Comparison of ENCODE assay signal across 26 cellular contexts in the genomic region with DNA sequence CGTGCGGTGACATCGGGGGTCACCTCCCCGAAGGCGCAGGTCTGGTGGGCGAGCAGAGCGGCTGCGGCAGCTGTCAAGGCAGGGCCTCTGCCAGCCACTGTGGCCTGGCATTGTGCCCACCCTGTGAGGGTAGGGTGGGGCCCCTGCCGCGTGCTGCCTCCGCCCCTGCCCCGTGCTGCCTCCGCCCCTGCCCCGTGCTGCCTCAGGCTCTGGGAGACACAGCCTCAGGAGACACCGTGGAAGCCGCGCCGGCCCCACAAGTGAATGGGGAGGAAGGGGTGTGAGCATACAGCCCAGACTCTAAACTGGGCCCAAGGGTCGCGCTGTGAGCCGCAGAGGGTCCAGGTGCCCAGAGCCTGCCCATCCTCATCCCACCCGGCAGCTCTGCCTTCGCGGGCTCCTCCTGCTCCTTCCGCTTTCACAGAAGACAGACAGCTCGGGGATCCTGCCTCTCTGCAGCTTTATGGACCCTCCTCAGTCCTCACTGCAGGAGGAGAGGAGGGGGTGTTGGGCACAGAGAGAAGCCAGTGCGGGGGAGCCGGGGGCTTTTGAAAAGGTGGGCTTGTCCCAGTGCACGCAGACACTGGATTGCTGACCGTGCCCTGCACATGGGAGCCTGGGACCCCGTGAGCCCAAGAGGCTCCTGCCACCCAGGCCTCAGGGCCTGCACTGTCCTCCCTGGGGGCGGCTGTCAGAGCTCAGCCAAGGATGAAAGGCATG. TPM values are rescaled to one million over a fixed set of nuclear protein-coding genes. Genes with fewer than 3 reads are reported as not detected.
DNase-seq lines count a peak whose midpoint lies in the region; ATAC-seq and TF ChIP-seq lines count a peak whose summit lies in the region.
"Had no signal": no experiment of that assay in that cellular context is flagged by ENCODE, and none has a peak within 500 bp of the region (broad histone marks: within the 10 kb centered on the region; RNA-seq: fewer than 3 reads in every experiment).

No MANE protein-coding gene starts in this region.

- H3K4me3 Mint-ChIP-seq in glutamatergic neuron (ENCODE audit: unreplicated experiment): no peak overlapping the region
- no peak overlapping the region for H3K4me3 Mint-ChIP-seq in stimulated activated naive CD8-positive, alpha-beta T cell treated with anti-CD3 and anti-CD28 coated beads, Interleukin-15, amount 100 ng/mL, for 72 hours
- H3K4me3 Mint-ChIP-seq: activated T-cell treated with anti-CD3 and anti-CD28 coated beads, Interleukin-2, amount 50 U/mL, for 4 hours; endodermal cell; neural progenitor cell; stimulated activated naive B cell treated with anti-CD40 and anti-IgM and Interleukin-4, amounts not matched to agents 10 μg/mL and 1 μg/mL and 100 μg/mL, for 72 hours; T-cell had no signal

- peaks cover 12 to 53% of the 10 kb centered on the region in 2 donors for H3K36me3 ChIP-seq in psoas muscle (ENCODE audit: insufficient read depth in 1 of 2, low read depth in 1 of 2)
- no peaks in the 10 kb centered on the region for H3K36me3 ChIP-seq in MM.1S (replicated peaks; ENCODE audit: insufficient read depth, low read length)
- H3K36me3 ChIP-seq: neural progenitor cell had no signal

- intact Hi-C loops in psoas muscle (cut with DNase I): loop anchor here in 1 of 2 donors (10.0 kb wide), 1 partner anchor 262 kb away; a partner anchor contains a TSS

- H3K4me1 Mint-ChIP-seq in glutamatergic neuron (ENCODE audit: low read depth, unreplicated experiment): peaks cover 4% of the 10 kb centered on the region
- H3K4me1 Mint-ChIP-seq in stimulated activated naive CD8-positive, alpha-beta T cell treated with anti-CD3 and anti-CD28 coated beads, Interleukin-15, amount 100 ng/mL, for 72 hours: peaks cover under 1% of the 10 kb centered on the region
- H3K4me1 Mint-ChIP-seq: endodermal cell; neural progenitor cell; stimulated activated naive B cell treated with anti-CD40 and anti-IgM and Interleukin-4, amounts not matched to agents 10 μg/mL and 1 μg/mL and 100 μg/mL, for 72 hours; T-cell had no signal

- no peaks in the 10 kb centered on the region for H3K4me1 ChIP-seq in psoas muscle
- H3K4me1 ChIP-seq in MM.1S (ENCODE audit: low read length): no peaks in the 10 kb centered on the region
- H3K4me1 ChIP-seq: breast epithelium, neural progenitor cell, testis had no signal

- H2AFZ ChIP-seq in MM.1S (ENCODE audit: low read length): no peak overlapping the region
- H2AFZ ChIP-seq: neural progenitor cell had no signal

- no peaks in the 10 kb centered on the region for H4K20me1 ChIP-seq in MM.1S (ENCODE audit: insufficient read depth, low read length)

- DNase-seq in NCI-H1694 (lab: John Stamatoyannopoulos, UW) (peak; percentile 30), glutamatergic neuron (peak; percentile 12), psoas muscle (peak in 1 of 2 donors; percentile 49), mesenteric fat pad (ENCODE audit: low spot score) (no peak), MM.1S (no peak)
- DNase-seq in stimulated activated naive CD8-positive, alpha-beta T cell treated with anti-CD3 and anti-CD28 coated beads, Interleukin-15, amount 100 ng/mL, for 72 hours: no peak
- DNase-seq: activated CD4-positive, alpha-beta T cell treated with anti-CD3 and anti-CD28 coated beads for 1 hour; activated naive CD4-positive, alpha-beta T cell treated with Interleukin-2 at 50 U/mL for 16 hours; activated T-cell treated with anti-CD3 and anti-CD28 coated beads, Interleukin-2, amount 50 U/mL, for 4 hours; cortex of kidney; EL; endodermal cell; midbrain; NCI-H1092; NCI-H2029; NCI-H226; PC-3; stimulated activated CD4-positive, alpha-beta T cell treated with anti-CD3 and anti-CD28 coated beads, Interleukin-1b, Interleukin-23, amount 100 ng/mL, for 48 hours; stimulated activated naive B cell treated with anti-CD40 and anti-IgM and Interleukin-4, amounts not matched to agents 10 μg/mL and 1 μg/mL and 100 μg/mL, for 72 hours; T-cell; testis had no signal

- no peak overlapping the region for H3K4me3 ChIP-seq in psoas muscle
- H3K4me3 ChIP-seq in MM.1S (ENCODE audit: low read length): no peak overlapping the region
- H3K4me3 ChIP-seq: breast epithelium, neural progenitor cell had no signal

- no peak overlapping the region for H3K27ac Mint-ChIP-seq in glutamatergic neuron (ENCODE audit: unreplicated experiment)
- no peak overlapping the region for H3K27ac Mint-ChIP-seq in stimulated activated naive CD8-positive, alpha-beta T cell treated with anti-CD3 and anti-CD28 coated beads, Interleukin-15, amount 100 ng/mL, for 72 hours
- H3K27ac Mint-ChIP-seq: endodermal cell; neural progenitor cell; stimulated activated naive B cell treated with anti-CD40 and anti-IgM and Interleukin-4, amounts not matched to agents 10 μg/mL and 1 μg/mL and 100 μg/mL, for 72 hours; T-cell had no signal

- H3K4me2 ChIP-seq in MM.1S (ENCODE audit: low read depth, low read length): no peak overlapping the region
- H3K4me2 ChIP-seq: neural progenitor cell had no signal

- peak in 3 of 4 donors; percentile 40 to 52 (median 45) for ATAC-seq in psoas muscle
- ATAC-seq in stimulated activated naive CD8-positive, alpha-beta T cell treated with anti-CD3 and anti-CD28 coated beads, Interleukin-15, amount 100 ng/mL, for 72 hours: no peak
- ATAC-seq: activated T-cell treated with anti-CD3 and anti-CD28 coated beads, Interleukin-2, amount 50 U/mL, for 4 hours; PC-3; stimulated activated naive B cell treated with anti-CD40 and anti-IgM and Interleukin-4, amounts not matched to agents 10 μg/mL and 1 μg/mL and 100 μg/mL, for 72 hours; T-cell had no signal

- no peaks in the 10 kb centered on the region for H3K9me2 ChIP-seq in MM.1S (replicated peaks; ENCODE audit: insufficient read depth, low read length)

- WGBS in psoas muscle, 3 donors: 79 to 84% (median 82%) methylated on average over 26 to 32 of the region's 32 CpGs

- peaks cover 7% of the 10 kb centered on the region for H3K27me3 Mint-ChIP-seq in glutamatergic neuron (ENCODE audit: unreplicated experiment)
- H3K27me3 Mint-ChIP-seq in stimulated activated naive CD8-positive, alpha-beta T cell treated with anti-CD3 and anti-CD28 coated beads, Interleukin-15, amount 100 ng/mL, for 72 hours: no peaks in the 10 kb centered on the region
- H3K27me3 Mint-ChIP-seq: stimulated activated naive B cell treated with anti-CD40 and anti-IgM and Interleukin-4, amounts not matched to agents 10 μg/mL and 1 μg/mL and 100 μg/mL, for 72 hours; T-cell had no signal

- H3F3A ChIP-seq in MM.1S (ENCODE audit: insufficient read depth, low read length): no peaks in the 10 kb centered on the region

- H3K9me3 ChIP-seq in psoas muscle (no peaks in the 10 kb centered on the region), MM.1S (replicated peaks; ENCODE audit: insufficient read depth, low read length) (no peaks in the 10 kb centered on the region)
- H3K9me3 ChIP-seq: breast epithelium, testis had no signal

- H3K9me3 Mint-ChIP-seq in glutamatergic neuron (ENCODE audit: unreplicated experiment): peaks cover 9% of the 10 kb centered on the region
- H3K9me3 Mint-ChIP-seq in stimulated activated naive CD8-positive, alpha-beta T cell treated with anti-CD3 and anti-CD28 coated beads, Interleukin-15, amount 100 ng/mL, for 72 hours: no peaks in the 10 kb centered on the region
- H3K9me3 Mint-ChIP-seq: activated T-cell treated with anti-CD3 and anti-CD28 coated beads, Interleukin-2, amount 50 U/mL, for 4 hours; endodermal cell; T-cell had no signal

- TF ChIP-seq CTCF in glutamatergic neuron (IDR thresholded peaks at IDR 0.05; ENCODE audit: partially characterized antibody, unreplicated experiment): no peak
- no peak for TF ChIP-seq CTCF in psoas muscle (IDR thresholded peaks at IDR 0.05)
- no peak for TF ChIP-seq CTCF in MM.1S (IDR thresholded peaks at IDR 0.05; ENCODE audit: low read length)

- no peak overlapping the region for H3K27ac ChIP-seq in psoas muscle
- no peak overlapping the region for H3K27ac ChIP-seq in MM.1S (ENCODE audit: low read length)
- H3K27ac ChIP-seq: breast epithelium, C4-2B, neural progenitor cell, testis had no signal

- H3K27me3 ChIP-seq in psoas muscle (ENCODE audit: insufficient read depth in 3 of 3, low read length in 2 of 3) (no peaks in the 10 kb centered on the region), MM.1S (replicated peaks; ENCODE audit: insufficient read depth, low read length) (no peaks in the 10 kb centered on the region)
- H3K27me3 ChIP-seq: breast epithelium, neural progenitor cell, testis had no signal

- no peak overlapping the region for H3K9ac ChIP-seq in MM.1S (ENCODE audit: low read length)
- H3K9ac ChIP-seq: neural progenitor cell had no signal

- H3K79me2 ChIP-seq in MM.1S (ENCODE audit: low read length): no peaks in the 10 kb centered on the region

- H3K36me3 Mint-ChIP-seq in glutamatergic neuron (ENCODE audit: unreplicated experiment): peaks cover 4% of the 10 kb centered on the region

RNA-seq across cellular contexts. Expression of a gene that starts 27.4 kb away (rescaled TPM):
- total RNA-seq in glutamatergic neuron (ENCODE audit: unreplicated experiment) (122 TPM), psoas muscle (10 to 100 TPM; 13.0 to 18.6 (median 15.3) TPM), mesenteric fat pad (34.7 TPM)
- 10 to 100 TPM; 10.9 to 19.2 (median 11.3) TPM for polyA plus RNA-seq in psoas muscle

RNA-seq across cellular contexts. Expression of a gene that starts 44.1 kb away (rescaled TPM):
- not detected for total RNA-seq in glutamatergic neuron (ENCODE audit: unreplicated experiment)
- total RNA-seq in psoas muscle: 1 to 10 TPM; 1.7 to 3.1 (median 3.0) TPM
- polyA plus RNA-seq in psoas muscle: 1 to 10 TPM; 1.6 to 3.7 (median 1.9) TPM
- 19.0 TPM for total RNA-seq in mesenteric fat pad
- total RNA-seq: H4, PC-3 had no signal
- polyA plus RNA-seq: AG04450 had no signal

RNA-seq across cellular contexts. Expression of a gene that starts 58.7 kb away (rescaled TPM):
- 13.6 TPM for total RNA-seq in glutamatergic neuron (ENCODE audit: unreplicated experiment)
- total RNA-seq in psoas muscle: 1 to 10 TPM; 3.3 to 7.2 (median 5.9) TPM
- polyA plus RNA-seq in psoas muscle: 10 to 100 TPM in 1 of 3 donors, 1 to 10 TPM in 2; 2.0 to 11.2 (median 5.4) TPM
- 16.5 TPM for total RNA-seq in mesenteric fat pad

RNA-seq across cellular contexts. Expression of a gene that starts 59.0 kb away (rescaled TPM):
- 230 TPM for total RNA-seq in glutamatergic neuron (ENCODE audit: unreplicated experiment)
- total RNA-seq in psoas muscle: 100 to 1,000 TPM; 358 to 494 (median 466) TPM
- polyA plus RNA-seq in psoas muscle: 100 to 1,000 TPM; 389 to 712 (median 679) TPM
- total RNA-seq in mesenteric fat pad: 210 TPM

Comparison
In these comparisons a context has a peak if more than half of its experiments do, and no peak if none do; other contexts are left out.
1. DNase-seq: peak in NCI-H1694 (single experiment) and glutamatergic neuron (single experiment); none in mesenteric fat pad (single experiment), stimulated activated naive CD8-positive, alpha-beta T cell treated with anti-CD3 and anti-CD28 coated beads, Interleukin-15, amount 100 ng/mL, for 72 hours (0 of 2) and MM.1S (single experiment).